1 cellular context compared by ENCODE assay signal in genomic region chr10:1044964-1045363, GRCh38.
TF ChIP-seq lines count a peak whose summit lies in the region.

No MANE protein-coding gene starts in this region.

TF ChIP-seq in HepG2, 621 proteins besides CTCF, POLR2A, EP300 and RAD21:
- TF ChIP-seq TOE1 (CRISPR knock-in tag; IDR thresholded peaks at IDR 0.05), result no peak
- TF ChIP-seq ZNF704 (CRISPR knock-in tag; IDR thresholded peaks at IDR 0.05; ENCODE audit: borderline replicate concordance), result no peak
- TF ChIP-seq CBX1 (IDR thresholded peaks at IDR 0.05; ENCODE audit: low read depth), result no peak
- no peak for TF ChIP-seq TAF15 (IDR thresholded peaks at IDR 0.05; ENCODE audit: low read depth, low read length, poor library complexity, severe bottlenecking)
